In genomic region chr1:15039017-15039648, GRCh38 we compare ENCODE assay signal across 25 cellular contexts.
DNase-seq lines count a peak whose midpoint lies in the region; ATAC-seq, FAIRE-seq and TF ChIP-seq lines count a peak whose summit lies in the region.
"Had no signal": no experiment of that assay in that cellular context is flagged by ENCODE, and none has a peak within 500 bp of the region (broad histone marks: within the 10 kb centered on the region; RNA-seq: fewer than 3 reads in every experiment).

No MANE protein-coding gene starts in this region.

- H4K20me1 ChIP-seq in K562 (replicated peaks; ENCODE audit: control insufficient read depth, insufficient read depth, low read length), result no peaks in the 10 kb centered on the region
- peaks cover 11% of the 10 kb centered on the region for H4K20me1 ChIP-seq in osteoblast (ENCODE audit: insufficient read depth, low read length)

- ATAC-seq in K562 (no peak), HG02970 (IDR thresholded peaks at IDR 0.05; ENCODE audit: low FRiP score, unreplicated experiment) (no peak), GM19397 (IDR thresholded peaks at IDR 0.05; ENCODE audit: unreplicated experiment) (no peak)
- ATAC-seq: GM12878 had no signal

- DNase-seq in K562 (ENCODE audit: extremely low read depth in 1 of 4, low spot score in 3 of 4) (no peak), kidney (peak; percentile 27), osteoblast (ENCODE audit: insufficient read length, low spot score, missing footprints) (peak; percentile 2)
- DNase-seq: 8988T; ACHN; BE2C; C1 segment of cervical spinal cord; CD4-positive, alpha-beta memory T cell; CD4-positive, CD25-positive, alpha-beta regulatory T cell; CD8-positive, alpha-beta memory T cell; COR-L47; DMS 273 treated with DMSO at 0.1 percent for 48 hours; DMS153; DMS53; DMS79; DND-41; EL; GDM1 had no signal

- FAIRE-seq in K562 (lab: Jason Lieb, UNC) (no peak), kidney (lab: Jason Lieb, UNC) (no peak)
- FAIRE-seq: A204.1, GM12892, GM18507 had no signal

- H3K27me3 ChIP-seq in K562 (ENCODE audit: control insufficient read depth in 2 of 2, insufficient read depth in 2 of 2, low read length in 2 of 2) (no peaks in the 10 kb centered on the region; a peak in 1 of 5 replicates), osteoblast (ENCODE audit: insufficient read depth, low read length) (no peaks in the 10 kb centered on the region)
- H3K27me3 ChIP-seq: BE2C, BLaER1 had no signal

- TF ChIP-seq CTCF in K562 (IDR thresholded peaks at IDR 0.05 in 2 of 3, conservative IDR thresholded peaks at IDR 0.05 in 1 of 3; ENCODE audit: insufficient read depth in 2 of 3, low read depth in 1 of 3, low read length in 3 of 3), result no peak
- no peak for TF ChIP-seq CTCF in kidney (IDR thresholded peaks at IDR 0.05; ENCODE audit: borderline replicate concordance, extremely low read depth, insufficient read depth)
- no peak for TF ChIP-seq CTCF in osteoblast (IDR thresholded peaks at IDR 0.05; ENCODE audit: extremely low read depth, low read depth, low read length)

- intact Hi-C loops in K562 (cut with micrococcal nuclease) (no loop called here), kidney (cut with DNase I) (no loop called here)

- H3K4me1 ChIP-seq in K562 (replicated peaks in 1 of 2; ENCODE audit: control insufficient read depth in 2 of 2, insufficient read depth in 2 of 2, low read length in 2 of 2) (peaks cover 0 to 9% of the 10 kb centered on the region in 2 experiments; a peak in 1 of 5 replicates), kidney (ENCODE audit: control insufficient read depth in 1 of 2, insufficient read depth in 1 of 2, low read depth in 1 of 2, low read length in 2 of 2) (no peaks in the 10 kb centered on the region), osteoblast (ENCODE audit: insufficient read depth, low read length) (no peaks in the 10 kb centered on the region)
- H3K4me1 ChIP-seq: BE2C had no signal

- POLR2A ChIA-PET in K562 (lab: Yijun Ruan, JAX), result interaction anchor here (0.6 kb wide), 1 partner anchor 351 kb away, joined by 3 read pairs; no protein-coding TSS in a partner anchor

- no peak for TF ChIP-seq RAD21 in K562 (CRISPR knock-in tag; conservative IDR thresholded peaks at IDR 0.05 in 1 of 2, IDR thresholded peaks at IDR 0.05 in 1 of 2)

- CTCF ChIA-PET in K562 (lab: Yijun Ruan, JAX; ENCODE audit: low intra/inter-chr PET ratio), result interaction anchor here (1.2 kb wide), 1 partner anchor 266 kb away, joined by 3 read pairs; no protein-coding TSS in a partner anchor

- TF ChIP-seq EP300 in K562 (IDR thresholded peaks at IDR 0.05; ENCODE audit: low read length), result no peak

- no TSS peak for BruUV-seq in K562 (replicated peaks; lab: Mats Ljungman, UMichigan)

- WGBS in K562 (ENCODE audit: insufficient coverage, low coverage, missing lambda C conversion rate), result 62% methylated on average over 8 of the region's 9 CpGs

- no peaks in the 10 kb centered on the region for H3K9me1 ChIP-seq in K562 (ENCODE audit: control insufficient read depth, insufficient read depth, low read length)

- H3K4me2 ChIP-seq in K562 (ENCODE audit: insufficient read depth, low read length) (no peak overlapping the region), osteoblast (ENCODE audit: insufficient read depth, low read length) (no peak overlapping the region)
- H3K4me2 ChIP-seq: BLaER1 had no signal

- H3K4me3 ChIP-seq in K562 (no peak overlapping the region), kidney (ENCODE audit: low read length in 2 of 2) (no peak overlapping the region), osteoblast (ENCODE audit: insufficient read depth, low read length) (no peak overlapping the region)
- H3K4me3 ChIP-seq: BLaER1, GM12878 had no signal

- H3K79me2 ChIP-seq in K562 (ENCODE audit: control insufficient read depth, insufficient read depth, low read length) (no peaks in the 10 kb centered on the region), osteoblast (ENCODE audit: insufficient read depth, low read length) (no peaks in the 10 kb centered on the region)

- TF ChIP-seq POLR2A in K562 (conservative IDR thresholded peaks at IDR 0.05), result no peak

- H3K9me3 ChIP-seq in K562 (replicated peaks; ENCODE audit: control insufficient read depth, insufficient read depth, low read depth, low read length), result no peaks in the 10 kb centered on the region
- no peaks in the 10 kb centered on the region for H3K9me3 ChIP-seq in kidney (ENCODE audit: control insufficient read depth in 1 of 2, low read length in 2 of 2)
- H3K9me3 ChIP-seq in osteoblast (ENCODE audit: low read depth, low read length), result no peaks in the 10 kb centered on the region
- H3K9me3 ChIP-seq: BE2C, BLaER1 had no signal

- H3K27ac ChIP-seq in K562 (ENCODE audit: extremely low read depth, low read depth, low read length) (no peak overlapping the region), kidney (ENCODE audit: low read depth in 2 of 2, low read length in 2 of 2) (no peak overlapping the region), osteoblast (ENCODE audit: low read depth, low read length) (no peak overlapping the region)
- H3K27ac ChIP-seq: BLaER1 had no signal

- in situ Hi-C loops in K562 (cut with MboI), result no loop called here

- no peak overlapping the region for H2AFZ ChIP-seq in K562 (ENCODE audit: low read depth, low read length)
- no peak overlapping the region for H2AFZ ChIP-seq in osteoblast (ENCODE audit: low read length)

- H3K36me3 ChIP-seq in K562 (ENCODE audit: control insufficient read depth, insufficient read depth, low read length), result peaks cover 16% of the 10 kb centered on the region; the same call in 2 of the 3 replicates
- H3K36me3 ChIP-seq in kidney (ENCODE audit: control insufficient read depth in 1 of 2, insufficient read depth in 2 of 2, low read length in 2 of 2), result peaks cover 5 to 12% of the 10 kb centered on the region in 2 donors
- H3K36me3 ChIP-seq in osteoblast (ENCODE audit: insufficient read depth, low read length), result peaks cover 7% of the 10 kb centered on the region
- H3K36me3 ChIP-seq: BE2C had no signal

- H3K9ac ChIP-seq in K562 (ENCODE audit: insufficient read depth in 1 of 2, low read depth in 2 of 2, low read length in 2 of 2) (no peak overlapping the region), kidney (ENCODE audit: low read length in 2 of 2) (no peak overlapping the region)
- H3K9ac ChIP-seq: BLaER1 had no signal

TF ChIP-seq in K562, 482 proteins besides CTCF, POLR2A, EP300 and RAD21:
- TF ChIP-seq ZNF668 (CRISPR knock-in tag; IDR thresholded peaks at IDR 0.05) (no peak), ZNF24 (IDR thresholded peaks at IDR 0.05) (no peak), ZKSCAN8 (CRISPR knock-in tag; IDR thresholded peaks at IDR 0.05) (peak; percentile 97; the same call in 1 of the 2 replicates), NRF1 (conservative IDR thresholded peaks at IDR 0.05 in 1 of 2, IDR thresholded peaks at IDR 0.05 in 1 of 2) (no peak)

Comparison
In these comparisons a context has a peak if more than half of its experiments do, and no peak if none do; other contexts are left out.
1. DNase-seq: peak in kidney (single experiment) and osteoblast (single experiment); none in K562 (0 of 4).